In genomic region chr1:110963666-110964399, GRCh38 we compare ENCODE assay signal across 8 cellular contexts. TPM values are rescaled to one million over a fixed set of nuclear protein-coding genes. Genes with fewer than 3 reads are reported as not detected.
A peak's percentile ranks its signal among the peaks of the same experiment; 100 is the strongest.
DNase-seq lines count a peak whose midpoint lies in the region; ATAC-seq and TF ChIP-seq lines count a peak whose summit lies in the region.

TSS of gene LRIF1 (minus strand) at chr1:110963922. CDS start at chr1:110963688, 234 bp downstream.

- intact Hi-C loops in activated B cell treated with CpG ODN at 0.5 μM for 24 hours (cut with micrococcal nuclease) (loop anchor here (1.0 to 5.0 kb wide), 10 partner anchors 84 to 930 kb away; partner anchors contain the start of genes DDX20, KCNA3 and STRIP1), spleen (cut with DNase I; ENCODE audit: low total_unique reads) (no loop called here)

- ATAC-seq in GM18873 (IDR thresholded peaks at IDR 0.05; ENCODE audit: low FRiP score, unreplicated experiment) (peak; percentile 94), HG03139 (IDR thresholded peaks at IDR 0.05; ENCODE audit: unreplicated experiment) (peak; percentile 96), activated B cell treated with CpG ODN at 0.5 μM for 24 hours (ENCODE audit: low read depth) (peak; percentile 97)

- H3K4me3 ChIP-seq in AG04450 (ENCODE audit: low read depth, low read length) (peak within 1 kb of the TSS; percentile 91), spleen (peak within 1 kb of the TSS; percentile 43 to 72 (median 54))

- peak; percentile 50 for TF ChIP-seq CTCF in AG04450 (IDR thresholded peaks at IDR 0.05; ENCODE audit: low read depth, low read length)
- no peak for TF ChIP-seq CTCF in activated B cell treated with CpG ODN at 0.5 μM for 24 hours (IDR thresholded peaks at IDR 0.05)
- TF ChIP-seq CTCF in spleen (IDR thresholded peaks at IDR 0.05 in 8 of 11, conservative IDR thresholded peaks at IDR 0.05 in 3 of 11): peak; percentile 67 to 96 (median 86)

- DNase-seq in AG04450 (ENCODE audit: low read depth, low spot score) (peak; percentile 99), NCI-H226 (peak; percentile 92), activated B cell treated with CpG ODN at 0.5 μM for 24 hours (peak; percentile 99), caudate nucleus (lab: John Stamatoyannopoulos, UW) (peak; percentile 51 to 100 (median 97)), inferior parietal cortex (ENCODE audit: extremely low spot score) (peak; percentile 97), spleen (peak; percentile 100)

- peaks cover 10% of the 10 kb centered on the region; the same call in 1 of the 2 replicates for H3K9me3 ChIP-seq in AG04450 (ENCODE audit: control insufficient read depth, insufficient read depth, low read length)
- peaks cover 0 to 88% (median 63%) of the 10 kb centered on the region in 8 donors for H3K9me3 ChIP-seq in spleen

- H3K27me3 ChIP-seq in AG04450 (ENCODE audit: control insufficient read depth, insufficient read depth, low read length) (no peaks in the 10 kb centered on the region), spleen (replicated peaks in 1 of 7) (peaks cover 0 to 24% (median 0%) of the 10 kb centered on the region in 7 donors)

- peaks cover 51% of the 10 kb centered on the region for H3K36me3 Mint-ChIP-seq in activated B cell treated with CpG ODN at 0.5 μM for 24 hours (ENCODE audit: low read depth)

- 1 to 4% (median 2%) methylated on average over 38 to 53 of the region's 53 CpGs for WGBS in spleen, 5 donors

- TF ChIP-seq POLR2A in spleen (IDR thresholded peaks at IDR 0.05): peak; percentile 54 to 96 (median 91)

- H3K27me3 Mint-ChIP-seq in activated B cell treated with CpG ODN at 0.5 μM for 24 hours: peaks cover 10% of the 10 kb centered on the region

- H3K27ac ChIP-seq in AG04450 (ENCODE audit: low read depth, low read length): peak within 1 kb of the TSS; percentile 99
- peak within 1 kb of the TSS; percentile 90 for H3K27ac ChIP-seq in caudate nucleus (ENCODE audit: low read depth, low read length)
- H3K27ac ChIP-seq in spleen: peak within 1 kb of the TSS; percentile 95 to 99 (median 98)

- CTCF ChIA-PET in AG04450 (lab: Charles Lee) (interaction anchor here (0.5 to 1.2 kb wide), 5 partner anchors 29 to 578 kb away, joined by 3 to 9 read pairs (median 3); no protein-coding TSS in a partner anchor), activated B cell treated with CpG ODN at 0.5 μM for 24 hours (lab: Charles Lee) (interaction anchor here (0.6 to 1.9 kb wide), 6 partner anchors 29 to 626 kb away, joined by 3 to 8 read pairs (median 3); no protein-coding TSS in a partner anchor)

- peak within 1 kb of the TSS; percentile 84 for H3K4me3 Mint-ChIP-seq in activated B cell treated with CpG ODN at 0.5 μM for 24 hours

- peak within 1 kb of the TSS; percentile 91 for H3K27ac Mint-ChIP-seq in activated B cell treated with CpG ODN at 0.5 μM for 24 hours

- H3K4me1 ChIP-seq in spleen: peaks cover 6 to 39% (median 20%) of the 10 kb centered on the region in 6 donors

- POLR2A ChIA-PET in AG04450 (lab: Yijun Ruan, JAX) (interaction anchor here (0.7 to 1.3 kb wide), 3 partner anchors 26 to 383 kb away, joined by 4 read pairs; partner anchors contain the start of genes CEPT1 and DRAM2), activated B cell treated with CpG ODN at 0.5 μM for 24 hours (lab: Charles Lee) (interaction anchor here (0.6 to 1.9 kb wide), 26 partner anchors 10 to 791 kb away, joined by 3 to 51 read pairs (median 4); partner anchors contain the start of genes CD53, CEPT1, DRAM2 and RBM15)

- H3K36me3 ChIP-seq in spleen: peaks cover 0 to 30% (median 0%) of the 10 kb centered on the region in 6 donors

- H3K9me3 Mint-ChIP-seq in activated B cell treated with CpG ODN at 0.5 μM for 24 hours: peaks cover 34% of the 10 kb centered on the region

- peaks cover 38% of the 10 kb centered on the region for H3K4me1 Mint-ChIP-seq in activated B cell treated with CpG ODN at 0.5 μM for 24 hours

RNA-seq across cellular contexts. Expression of gene LRIF1, which starts in this region (rescaled TPM):
- polyA plus RNA-seq in AG04450 (2011; rRNA removed) (10.0 and 14.9 TPM in 2 replicates), spleen (10 to 100 TPM; 15.1 to 18.1 (median 16.5) TPM)
- 4.5 and 8.5 TPM in 2 replicates for polyA minus RNA-seq in AG04450 (2011; rRNA and poly(A)+ RNA removed)
- total RNA-seq in activated B cell treated with CpG ODN at 0.5 μM for 24 hours (16.7 and 17.0 TPM in 2 replicates), spleen (10 to 100 TPM; 11.2 to 18.4 (median 16.4) TPM)

Comparison
In these comparisons a context has a peak if more than half of its experiments do, and no peak if none do; other contexts are left out.
1. Peak in every context shown above with its lines: DNase-seq, ATAC-seq, H3K4me3 ChIP-seq and H3K27ac ChIP-seq.